1 cellular context compared by ENCODE assay signal in the genomic region with DNA sequence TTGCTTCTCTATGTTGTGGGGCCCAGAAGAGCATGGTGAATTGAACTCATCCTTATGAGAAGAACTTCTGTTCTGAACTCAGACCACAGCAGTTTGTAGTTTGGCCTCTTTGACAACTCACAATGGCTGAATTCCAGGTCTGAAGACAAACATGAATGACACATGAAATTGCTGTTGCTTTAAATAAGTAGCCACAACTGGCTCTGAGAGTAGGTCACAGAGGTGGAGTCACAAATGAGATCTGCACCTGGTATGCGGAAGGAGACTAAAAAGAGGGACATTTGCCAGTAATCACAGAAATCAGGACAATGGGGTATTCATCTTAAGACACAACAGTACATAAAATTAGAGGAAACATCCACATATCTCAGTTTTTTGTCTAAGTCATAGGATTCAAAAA.
TF ChIP-seq lines count a peak whose summit lies in the region.

No MANE protein-coding gene starts in this region.

TF ChIP-seq in HepG2, 621 proteins besides CTCF, POLR2A, EP300 and RAD21 (continued from another document):
- TF ChIP-seq, protein P1, sequence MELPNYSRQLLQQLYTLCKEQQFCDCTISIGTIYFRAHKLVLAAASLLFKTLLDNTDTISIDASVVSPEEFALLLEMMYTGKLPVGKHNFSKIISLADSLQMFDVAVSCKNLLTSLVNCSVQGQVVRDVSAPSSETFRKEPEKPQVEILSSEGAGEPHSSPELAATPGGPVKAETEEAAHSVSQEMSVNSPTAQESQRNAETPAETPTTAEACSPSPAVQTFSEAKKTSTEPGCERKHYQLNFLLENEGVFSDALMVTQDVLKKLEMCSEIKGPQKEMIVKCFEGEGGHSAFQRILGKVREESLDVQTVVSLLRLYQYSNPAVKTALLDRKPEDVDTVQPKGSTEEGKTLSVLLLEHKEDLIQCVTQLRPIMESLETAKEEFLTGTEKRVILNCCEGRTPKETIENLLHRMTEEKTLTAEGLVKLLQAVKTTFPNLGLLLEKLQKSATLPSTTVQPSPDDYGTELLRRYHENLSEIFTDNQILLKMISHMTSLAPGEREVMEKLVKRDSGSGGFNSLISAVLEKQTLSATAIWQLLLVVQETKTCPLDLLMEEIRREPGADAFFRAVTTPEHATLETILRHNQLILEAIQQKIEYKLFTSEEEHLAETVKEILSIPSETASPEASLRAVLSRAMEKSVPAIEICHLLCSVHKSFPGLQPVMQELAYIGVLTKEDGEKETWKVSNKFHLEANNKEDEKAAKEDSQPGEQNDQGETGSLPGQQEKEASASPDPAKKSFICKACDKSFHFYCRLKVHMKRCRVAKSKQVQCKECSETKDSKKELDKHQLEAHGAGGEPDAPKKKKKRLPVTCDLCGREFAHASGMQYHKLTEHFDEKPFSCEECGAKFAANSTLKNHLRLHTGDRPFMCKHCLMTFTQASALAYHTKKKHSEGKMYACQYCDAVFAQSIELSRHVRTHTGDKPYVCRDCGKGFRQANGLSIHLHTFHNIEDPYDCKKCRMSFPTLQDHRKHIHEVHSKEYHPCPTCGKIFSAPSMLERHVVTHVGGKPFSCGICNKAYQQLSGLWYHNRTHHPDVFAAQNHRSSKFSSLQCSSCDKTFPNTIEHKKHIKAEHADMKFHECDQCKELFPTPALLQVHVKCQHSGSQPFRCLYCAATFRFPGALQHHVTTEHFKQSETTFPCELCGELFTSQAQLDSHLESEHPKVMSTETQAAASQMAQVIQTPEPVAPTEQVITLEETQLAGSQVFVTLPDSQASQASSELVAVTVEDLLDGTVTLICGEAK (IDR thresholded peaks at IDR 0.05), result no peak
- TF ChIP-seq, protein P1 (CRISPR knock-in tag; IDR thresholded peaks at IDR 0.05), result no peak
- TF ChIP-seq ZNF160 (CRISPR knock-in tag; IDR thresholded peaks at IDR 0.05) (no peak), ZMAT3 (CRISPR knock-in tag; conservative IDR thresholded peaks at IDR 0.05) (no peak), ZFP36L1 (CRISPR knock-in tag; IDR thresholded peaks at IDR 0.05) (no peak), PHF21A (CRISPR knock-in tag; IDR thresholded peaks at IDR 0.05) (no peak), TOE1 (CRISPR knock-in tag; IDR thresholded peaks at IDR 0.05) (no peak), ZNF652 (CRISPR knock-in tag; IDR thresholded peaks at IDR 0.05; ENCODE audit: borderline replicate concordance, low read depth) (no peak), ZKSCAN1 (IDR thresholded peaks at IDR 0.05; ENCODE audit: low read length) (no peak)
